Comparison of ENCODE assay signal across 21 cellular contexts in the genomic region with DNA sequence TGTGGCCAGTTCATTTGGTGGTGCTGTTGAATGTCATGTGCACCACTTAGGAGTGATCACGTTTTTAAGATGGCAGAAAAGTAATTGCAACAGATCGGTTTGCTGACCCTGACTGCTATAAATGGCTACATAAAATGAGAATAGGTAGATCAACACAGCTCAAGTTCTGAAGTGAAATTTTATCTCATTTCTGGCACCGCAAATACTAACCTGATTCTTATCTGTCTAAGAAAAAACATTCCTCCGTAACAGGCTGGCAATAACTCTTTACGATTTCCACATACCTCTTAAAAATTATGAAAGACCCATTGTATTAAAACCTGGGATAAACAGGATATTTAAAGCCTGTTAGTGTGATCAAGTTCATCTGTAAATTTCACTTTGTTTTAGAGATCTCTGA.
A peak's percentile ranks its signal among the peaks of the same experiment; 100 is the strongest.
DNase-seq lines count a peak whose midpoint lies in the region; TF ChIP-seq lines count a peak whose summit lies in the region.
"Had no signal": no experiment of that assay in that cellular context is flagged by ENCODE, and none has a peak within 500 bp of the region (broad histone marks: within the 10 kb centered on the region; RNA-seq: fewer than 3 reads in every experiment).

No MANE protein-coding gene starts in this region.

- peak overlapping the region; percentile 19 to 47; a peak in 3 of 4 replicates for H3K27ac ChIP-seq in SK-N-SH (ENCODE audit: low read depth in 2 of 2, low read length in 1 of 2)
- H3K27ac ChIP-seq in uterus = peak overlapping the region; percentile 50 to 62
- H3K27ac ChIP-seq in adrenal gland = no peak overlapping the region
- H3K27ac ChIP-seq: A549, brain microvascular endothelial cell, C4-2B, dorsolateral prefrontal cortex, esophagus squamous epithelium, suprapubic skin had no signal

- H3K9me3 Mint-ChIP-seq in HFFc6 = no peaks in the 10 kb centered on the region
- H3K9me3 Mint-ChIP-seq: activated CD4-positive, alpha-beta T cell treated with anti-CD3 and anti-CD28 coated beads, Interleukin-2, amount 10 ng/mL, durations not matched to agents 24 days and 14 days had no signal

- H3K4me1 ChIP-seq in SK-N-SH (ENCODE audit: control insufficient read depth in 1 of 2, insufficient read depth in 2 of 2, low read depth in 1 of 2, low read length in 1 of 2) (peaks cover 0 to 19% of the 10 kb centered on the region in 2 experiments; a peak in 2 of 4 replicates), uterus (no peaks in the 10 kb centered on the region), adrenal gland (replicated peaks in 1 of 2) (peaks cover 0 to 3% of the 10 kb centered on the region in 2 donors)
- H3K4me1 ChIP-seq: A549 had no signal

- DNase-seq in NCI-H2171 treated with DMSO at 0.1 percent for 48 hours (lab: John Stamatoyannopoulos, UW) = peak; percentile 30
- no peak for DNase-seq in NCI-H2171 (lab: John Stamatoyannopoulos, UW)
- no peak for DNase-seq in SK-N-SH
- DNase-seq in kidney epithelial cell (ENCODE audit: low read depth) = peak; percentile 28
- no peak for DNase-seq in uterus
- no peak for DNase-seq in middle frontal gyrus (ENCODE audit: extremely low spot score, low spot score)
- no peak for DNase-seq in adrenal gland
- no peak for DNase-seq in HFFc6
- DNase-seq: activated CD4-positive, alpha-beta T cell treated with anti-CD3 and anti-CD28 coated beads, Interleukin-2, amount 10 ng/mL, durations not matched to agents 24 days and 14 days; activated naive CD4-positive, alpha-beta T cell treated with anti-CD3 and anti-CD28 coated beads, Interleukin-2, amount 50 U/mL, for 16 hours; activated T-cell treated with anti-CD3 and anti-CD28 coated beads for 4 hours; brain microvascular endothelial cell; DND-41; dorsolateral prefrontal cortex; esophagus squamous epithelium; MG63; NCI-H2107; SIG-M5 had no signal

- H3F3A ChIP-seq in SK-N-SH (replicated peaks; ENCODE audit: insufficient read depth) = peaks cover 27% of the 10 kb centered on the region

- H3K4me1 Mint-ChIP-seq in HFFc6 (ENCODE audit: low read depth) = peaks cover 36% of the 10 kb centered on the region
- H3K4me1 Mint-ChIP-seq: activated CD4-positive, alpha-beta T cell treated with anti-CD3 and anti-CD28 coated beads, Interleukin-2, amount 10 ng/mL, durations not matched to agents 24 days and 14 days had no signal

- H3K9me2 ChIP-seq in SK-N-SH = no peaks in the 10 kb centered on the region

- H3K27ac Mint-ChIP-seq in HFFc6 = no peak overlapping the region
- H3K27ac Mint-ChIP-seq: activated CD4-positive, alpha-beta T cell treated with anti-CD3 and anti-CD28 coated beads, Interleukin-2, amount 10 ng/mL, durations not matched to agents 24 days and 14 days had no signal

- POLR2A ChIA-PET in SK-N-SH (lab: Yijun Ruan, JAX) = no interaction called here

- peak in 1 of 2 experiments; percentile 66; a peak in 2 of 4 replicates for TF ChIP-seq EP300 in SK-N-SH (IDR thresholded peaks at IDR 0.05; ENCODE audit: borderline replicate concordance in 1 of 2, low read depth in 1 of 2, low read length in 1 of 2)

- no peaks in the 10 kb centered on the region for H4K20me1 ChIP-seq in SK-N-SH (ENCODE audit: insufficient read depth)

- CTCF ChIA-PET in SK-N-SH (lab: Yijun Ruan, JAX) = no interaction called here

- H3K4me3 ChIP-seq in SK-N-SH (ENCODE audit: low read depth in 2 of 2, low read length in 1 of 2) = no peak overlapping the region
- no peak overlapping the region for H3K4me3 ChIP-seq in kidney epithelial cell (ENCODE audit: low read depth, low read length)
- no peak overlapping the region for H3K4me3 ChIP-seq in uterus
- H3K4me3 ChIP-seq in adrenal gland = no peak overlapping the region
- H3K4me3 ChIP-seq: A549, dorsolateral prefrontal cortex, esophagus squamous epithelium, MG63, suprapubic skin had no signal

- TF ChIP-seq RAD21 in SK-N-SH (IDR thresholded peaks at IDR 0.05; ENCODE audit: low read length) = no peak

- no peaks in the 10 kb centered on the region for H3K9me3 ChIP-seq in SK-N-SH
- no peaks in the 10 kb centered on the region for H3K9me3 ChIP-seq in uterus
- H3K9me3 ChIP-seq in adrenal gland (replicated peaks in 1 of 3) = no peaks in the 10 kb centered on the region
- H3K9me3 ChIP-seq: A549, esophagus squamous epithelium, MG63, suprapubic skin had no signal

- no peaks in the 10 kb centered on the region for H3K79me2 ChIP-seq in SK-N-SH (ENCODE audit: insufficient read depth)

- no peak overlapping the region for H3K9ac ChIP-seq in SK-N-SH

- TF ChIP-seq CTCF in SK-N-SH (IDR thresholded peaks at IDR 0.05) (no peak), kidney epithelial cell (IDR thresholded peaks at IDR 0.05; ENCODE audit: insufficient read depth, low read length, poor library complexity, severe bottlenecking) (no peak), uterus (IDR thresholded peaks at IDR 0.05) (no peak), adrenal gland (IDR thresholded peaks at IDR 0.05) (no peak), HFFc6 (IDR thresholded peaks at IDR 0.05) (no peak)

- no peaks in the 10 kb centered on the region for H3K27me3 Mint-ChIP-seq in HFFc6 (ENCODE audit: insufficient read depth)
- H3K27me3 Mint-ChIP-seq: activated CD4-positive, alpha-beta T cell treated with anti-CD3 and anti-CD28 coated beads, Interleukin-2, amount 10 ng/mL, durations not matched to agents 24 days and 14 days had no signal

- intact Hi-C loops in uterus (cut with DNase I; ENCODE audit: low total_unique reads) (no loop called here), adrenal gland (cut with DNase I) (no loop called here)

- no peaks in the 10 kb centered on the region for H3K36me3 ChIP-seq in SK-N-SH (replicated peaks in 1 of 2; ENCODE audit: control insufficient read depth in 1 of 2, insufficient read depth in 2 of 2, low read length in 1 of 2)
- H3K36me3 ChIP-seq in kidney epithelial cell (ENCODE audit: control insufficient read depth, insufficient read depth, low read length) = no peaks in the 10 kb centered on the region
- no peaks in the 10 kb centered on the region for H3K36me3 ChIP-seq in uterus
- no peaks in the 10 kb centered on the region for H3K36me3 ChIP-seq in adrenal gland (replicated peaks in 1 of 2)
- H3K36me3 ChIP-seq: brain microvascular endothelial cell, esophagus squamous epithelium, MG63, suprapubic skin had no signal

- peak overlapping the region; percentile 54; the same call in 1 of the 2 replicates for H2AFZ ChIP-seq in SK-N-SH (ENCODE audit: low read depth)

- no peaks in the 10 kb centered on the region for H3K36me3 Mint-ChIP-seq in HFFc6 (ENCODE audit: low read depth)

- peak overlapping the region; percentile 61; the same call in 1 of the 2 replicates for H3K4me2 ChIP-seq in SK-N-SH
- H3K4me2 ChIP-seq: A549 had no signal

- TF ChIP-seq POLR2A in uterus (IDR thresholded peaks at IDR 0.05) = no peak
- TF ChIP-seq POLR2A in adrenal gland (IDR thresholded peaks at IDR 0.05) = no peak

- H3K27me3 ChIP-seq in SK-N-SH (ENCODE audit: insufficient read depth) (no peaks in the 10 kb centered on the region), kidney epithelial cell (ENCODE audit: control insufficient read depth, insufficient read depth, low read length) (no peaks in the 10 kb centered on the region), uterus (no peaks in the 10 kb centered on the region), adrenal gland (no peaks in the 10 kb centered on the region)
- H3K27me3 ChIP-seq: brain microvascular endothelial cell, dorsolateral prefrontal cortex, esophagus squamous epithelium, MG63, suprapubic skin had no signal

- 23% methylated on average over 5 of the region's 5 CpGs for WGBS in SK-N-SH (ENCODE audit: low lambda C conversion rate)
- WGBS in adrenal gland, 4 donors = 40 to 49% (median 43%) methylated on average over 5 of the region's 5 CpGs

- H3K4me3 Mint-ChIP-seq in HFFc6 = no peak overlapping the region
- H3K4me3 Mint-ChIP-seq: activated CD4-positive, alpha-beta T cell treated with anti-CD3 and anti-CD28 coated beads, Interleukin-2, amount 10 ng/mL, durations not matched to agents 24 days and 14 days had no signal

TF ChIP-seq in SK-N-SH, 30 proteins besides CTCF, POLR2A, EP300 and RAD21 (continues in another document):
- no peak for TF ChIP-seq ELF1 (IDR thresholded peaks at IDR 0.05)
- TF ChIP-seq, protein P1, sequence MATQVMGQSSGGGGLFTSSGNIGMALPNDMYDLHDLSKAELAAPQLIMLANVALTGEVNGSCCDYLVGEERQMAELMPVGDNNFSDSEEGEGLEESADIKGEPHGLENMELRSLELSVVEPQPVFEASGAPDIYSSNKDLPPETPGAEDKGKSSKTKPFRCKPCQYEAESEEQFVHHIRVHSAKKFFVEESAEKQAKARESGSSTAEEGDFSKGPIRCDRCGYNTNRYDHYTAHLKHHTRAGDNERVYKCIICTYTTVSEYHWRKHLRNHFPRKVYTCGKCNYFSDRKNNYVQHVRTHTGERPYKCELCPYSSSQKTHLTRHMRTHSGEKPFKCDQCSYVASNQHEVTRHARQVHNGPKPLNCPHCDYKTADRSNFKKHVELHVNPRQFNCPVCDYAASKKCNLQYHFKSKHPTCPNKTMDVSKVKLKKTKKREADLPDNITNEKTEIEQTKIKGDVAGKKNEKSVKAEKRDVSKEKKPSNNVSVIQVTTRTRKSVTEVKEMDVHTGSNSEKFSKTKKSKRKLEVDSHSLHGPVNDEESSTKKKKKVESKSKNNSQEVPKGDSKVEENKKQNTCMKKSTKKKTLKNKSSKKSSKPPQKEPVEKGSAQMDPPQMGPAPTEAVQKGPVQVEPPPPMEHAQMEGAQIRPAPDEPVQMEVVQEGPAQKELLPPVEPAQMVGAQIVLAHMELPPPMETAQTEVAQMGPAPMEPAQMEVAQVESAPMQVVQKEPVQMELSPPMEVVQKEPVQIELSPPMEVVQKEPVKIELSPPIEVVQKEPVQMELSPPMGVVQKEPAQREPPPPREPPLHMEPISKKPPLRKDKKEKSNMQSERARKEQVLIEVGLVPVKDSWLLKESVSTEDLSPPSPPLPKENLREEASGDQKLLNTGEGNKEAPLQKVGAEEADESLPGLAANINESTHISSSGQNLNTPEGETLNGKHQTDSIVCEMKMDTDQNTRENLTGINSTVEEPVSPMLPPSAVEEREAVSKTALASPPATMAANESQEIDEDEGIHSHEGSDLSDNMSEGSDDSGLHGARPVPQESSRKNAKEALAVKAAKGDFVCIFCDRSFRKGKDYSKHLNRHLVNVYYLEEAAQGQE (IDR thresholded peaks at IDR 0.05; ENCODE audit: low read depth, low read length) = no peak
- no peak for TF ChIP-seq NRF1 (IDR thresholded peaks at IDR 0.05; ENCODE audit: low read depth, low read length)
- TF ChIP-seq RCOR1 (IDR thresholded peaks at IDR 0.05; ENCODE audit: low read length) = no peak
- TF ChIP-seq, protein P2, sequence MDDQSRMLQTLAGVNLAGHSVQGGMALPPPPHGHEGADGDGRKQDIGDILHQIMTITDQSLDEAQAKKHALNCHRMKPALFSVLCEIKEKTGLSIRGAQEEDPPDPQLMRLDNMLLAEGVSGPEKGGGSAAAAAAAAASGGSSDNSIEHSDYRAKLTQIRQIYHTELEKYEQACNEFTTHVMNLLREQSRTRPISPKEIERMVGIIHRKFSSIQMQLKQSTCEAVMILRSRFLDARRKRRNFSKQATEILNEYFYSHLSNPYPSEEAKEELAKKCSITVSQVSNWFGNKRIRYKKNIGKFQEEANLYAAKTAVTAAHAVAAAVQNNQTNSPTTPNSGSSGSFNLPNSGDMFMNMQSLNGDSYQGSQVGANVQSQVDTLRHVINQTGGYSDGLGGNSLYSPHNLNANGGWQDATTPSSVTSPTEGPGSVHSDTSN (IDR thresholded peaks at IDR 0.05) = peak; percentile 58
- TF ChIP-seq MEF2A (IDR thresholded peaks at IDR 0.05; ENCODE audit: borderline replicate concordance, low read depth) = 0 out of 2 replicates have a peak, but pooled peaks have one; percentile 49

Comparison
In these comparisons a context has a peak if more than half of its experiments do, and no peak if none do; other contexts are left out.
1. DNase-seq: peak in NCI-H2171 treated with DMSO at 0.1 percent for 48 hours (single experiment) and kidney epithelial cell (single experiment); none in NCI-H2171 (single experiment), SK-N-SH (single experiment), uterus (0 of 2), middle frontal gyrus (single experiment), adrenal gland (0 of 7) and HFFc6 (single experiment).
2. H3K27ac ChIP-seq: peak in SK-N-SH (2 of 2) and uterus (2 of 2); none in adrenal gland (0 of 5).